ENCODE assay signal across 17 cellular contexts in the genomic region with DNA sequence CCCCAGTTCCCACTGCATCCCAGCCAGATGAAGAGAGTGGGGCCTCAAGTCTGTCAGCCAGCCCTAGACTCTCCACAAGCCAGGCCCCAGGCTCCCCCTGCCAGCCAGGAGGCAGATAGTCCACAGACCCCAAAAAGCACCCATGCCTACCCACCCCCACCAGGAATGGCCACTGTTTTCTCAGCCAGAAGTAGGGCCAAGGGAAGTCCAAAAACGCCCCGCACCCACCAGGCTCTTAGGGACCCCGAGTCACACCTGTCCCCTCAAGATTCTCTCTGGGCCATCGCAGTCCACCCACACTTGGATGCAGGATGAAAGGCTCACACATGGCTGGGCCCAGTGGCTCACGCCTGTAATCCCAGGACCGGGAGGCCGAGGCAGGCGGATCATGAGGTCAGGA.
DNase-seq lines count a peak whose midpoint lies in the region; ATAC-seq, FAIRE-seq and TF ChIP-seq lines count a peak whose summit lies in the region.
"Had no signal": no experiment of that assay in that cellular context is flagged by ENCODE, and none has a peak within 500 bp of the region (broad histone marks: within the 10 kb centered on the region; RNA-seq: fewer than 3 reads in every experiment).

No MANE protein-coding gene starts in this region.

- H2BK12ac ChIP-seq in H9 (ENCODE audit: insufficient read length, low read depth, low read length), result no peak overlapping the region

- no peak overlapping the region for H2BK5ac ChIP-seq in H9 (ENCODE audit: insufficient read length, low read length)

- peak overlapping the region; percentile 51 to 91 (median 66); a peak in 20 of 22 replicates for H3K4me2 ChIP-seq in BLaER1 treated with 17β-estradiol and CSF1 and Interleukin-3, amounts not matched to agents 10 nM and 100 nM
- H3K4me2 ChIP-seq in H9 (ENCODE audit: insufficient read depth, insufficient read length, low read length), result no peak overlapping the region

- H3K27me3 Mint-ChIP-seq in H9 (ENCODE audit: low read depth) (peaks cover 4% of the 10 kb centered on the region), Calu3 (ENCODE audit: unreplicated experiment) (peaks cover 74% of the 10 kb centered on the region)
- H3K27me3 Mint-ChIP-seq: CD4-positive, CD25-positive, alpha-beta regulatory T cell had no signal

- no peak for FAIRE-seq in kidney (lab: Jason Lieb, UNC)
- FAIRE-seq: GM12878, H54 had no signal

- CTCF ChIA-PET in Calu3 (lab: Charles Lee), result no interaction called here

- ATAC-seq in GM18520 (IDR thresholded peaks at IDR 0.05; ENCODE audit: unreplicated experiment), result no peak
- ATAC-seq: GM12878 had no signal

- H3K36me3 ChIP-seq in BLaER1 treated with 17β-estradiol and CSF1 and Interleukin-3, amounts not matched to agents 10 nM and 100 nM, result no peaks in the 10 kb centered on the region
- H3K36me3 ChIP-seq in kidney (ENCODE audit: control insufficient read depth in 1 of 2, insufficient read depth in 2 of 2, low read length in 2 of 2) (no peaks in the 10 kb centered on the region), spleen (no peaks in the 10 kb centered on the region)

- peak overlapping the region; percentile 36; the same call in 1 of the 2 replicates for H3K14ac ChIP-seq in H9 (ENCODE audit: insufficient read depth, low read length)

- H3K9me3 Mint-ChIP-seq in H9, result no peaks in the 10 kb centered on the region
- H3K9me3 Mint-ChIP-seq in Calu3 (ENCODE audit: low read depth, unreplicated experiment), result no peaks in the 10 kb centered on the region

- H3K36me3 Mint-ChIP-seq in H9 (ENCODE audit: insufficient read depth in 1 of 3, low read depth in 3 of 3), result no peaks in the 10 kb centered on the region
- H3K36me3 Mint-ChIP-seq in Calu3 (ENCODE audit: insufficient read depth, unreplicated experiment), result no peaks in the 10 kb centered on the region
- H3K36me3 Mint-ChIP-seq: CD4-positive, CD25-positive, alpha-beta regulatory T cell had no signal

- H3K79me1 ChIP-seq in H9 (ENCODE audit: insufficient read depth, low read depth, low read length, poor library complexity, severe bottlenecking), result no peaks in the 10 kb centered on the region

- H2AFZ ChIP-seq in H9 (ENCODE audit: low read length), result no peak overlapping the region

- H4K91ac ChIP-seq in H9 (ENCODE audit: insufficient read length, low read depth, low read length), result no peak overlapping the region

- H3K9me3 ChIP-seq in BLaER1 treated with 17β-estradiol and CSF1 and Interleukin-3, amounts not matched to agents 10 nM and 100 nM (replicated peaks in 1 of 11), result no peaks in the 10 kb centered on the region
- no peaks in the 10 kb centered on the region for H3K9me3 ChIP-seq in H9 (ENCODE audit: control insufficient read depth, low read depth, low read length)
- no peaks in the 10 kb centered on the region for H3K9me3 ChIP-seq in kidney (ENCODE audit: control insufficient read depth in 1 of 2, low read length in 2 of 2)
- no peaks in the 10 kb centered on the region for H3K9me3 ChIP-seq in spleen

- H3K27me3 ChIP-seq in BLaER1 treated with 17β-estradiol and CSF1 and Interleukin-3, amounts not matched to agents 10 nM and 100 nM, result peaks cover 0 to 20% (median under 1%) of the 10 kb centered on the region in 11 experiments; a peak in 11 of 22 replicates
- H3K27me3 ChIP-seq in H9 (ENCODE audit: insufficient read depth, low read length) (no peaks in the 10 kb centered on the region), spleen (replicated peaks in 1 of 7) (peaks cover 0 to 6% (median 0%) of the 10 kb centered on the region in 7 donors)

- DNase-seq in H9, result no peak
- peak; percentile 50 for DNase-seq in kidney
- DNase-seq in spleen, result peak; percentile 64
- DNase-seq in Calu3, result no peak
- DNase-seq in KBM-7, result no peak
- DNase-seq: CD4-positive, CD25-positive, alpha-beta regulatory T cell; COR-L47; NCI-H1417 treated with DMSO at 0.1 percent for 48 hours; NCI-H187 treated with DMSO at 0.1 percent for 48 hours; NCI-H2227 treated with DMSO at 0.1 percent for 48 hours; NCI-H524; NCI-H82; OCI-M1 had no signal

- no peaks in the 10 kb centered on the region for H3K23me2 ChIP-seq in H9 (ENCODE audit: insufficient read length, low read depth, low read length, poor library complexity, severe bottlenecking)

- H4K8ac ChIP-seq in H9 (replicated peaks; ENCODE audit: insufficient read length, low read depth, low read length), result no peak overlapping the region

- H3K79me2 ChIP-seq in H9 (ENCODE audit: insufficient read depth, low read length), result no peaks in the 10 kb centered on the region

- intact Hi-C loops in kidney (cut with DNase I) (no loop called here), spleen (cut with DNase I; ENCODE audit: low total_unique reads) (no loop called here), Calu3 (cut with micrococcal nuclease; ENCODE audit: unreplicated experiment) (no loop called here)

- H2BK20ac ChIP-seq in H9 (ENCODE audit: low read depth, low read length, poor library complexity, severe bottlenecking), result no peak overlapping the region

- H3K4ac ChIP-seq in H9 (ENCODE audit: low read depth, low read length), result no peak overlapping the region

- H3K23ac ChIP-seq in H9 (ENCODE audit: insufficient read length, low read depth, low read length), result no peak overlapping the region

- no peak overlapping the region for H4K5ac ChIP-seq in H9 (ENCODE audit: insufficient read length, low read depth, low read length)

- WGBS in H9 (ENCODE audit: extremely low coverage, insufficient read length, low lambda C conversion rate), result no CpG with 5 or more reads among the region's 8 CpGs
- WGBS in spleen, 5 donors, result 83 to 98% (median 95%) methylated on average over 8 of the region's 8 CpGs

- in situ Hi-C loops in KBM-7 (cut with MboI; ENCODE audit: low pct_unique_long_range_greater_than_20kb, low sequenced_read_pairs), result no loop called here

- H3K56ac ChIP-seq in H9 (ENCODE audit: insufficient read length, low read depth, low read length), result no peak overlapping the region

- no peak overlapping the region for H2AK5ac ChIP-seq in H9 (ENCODE audit: insufficient read length, low read length)

- no peak overlapping the region for H2BK15ac ChIP-seq in H9 (ENCODE audit: low read depth, low read length)

- no TSS peak for BruUV-seq in Calu3 (replicated peaks; lab: Mats Ljungman, UMichigan)

- no peak overlapping the region for H3K4me3 ChIP-seq in BLaER1 treated with 17β-estradiol and CSF1 and Interleukin-3, amounts not matched to agents 10 nM and 100 nM
- H3K4me3 ChIP-seq in kidney (ENCODE audit: low read length in 2 of 2), result no peak overlapping the region
- H3K4me3 ChIP-seq in spleen, result no peak overlapping the region
- H3K4me3 ChIP-seq: GM12878 had no signal

- no peak overlapping the region for H3K9ac ChIP-seq in BLaER1 treated with 17β-estradiol and CSF1 and Interleukin-3, amounts not matched to agents 10 nM and 100 nM
- H3K9ac ChIP-seq in H9 (ENCODE audit: extremely low read depth, insufficient read length, low read length) (no peak overlapping the region), kidney (ENCODE audit: low read length in 2 of 2) (no peak overlapping the region)

- H3K4me1 ChIP-seq in BLaER1 treated with 17β-estradiol and CSF1 and Interleukin-3, amounts not matched to agents 10 nM and 100 nM, result peaks cover 53 to 71% (median 66%) of the 10 kb centered on the region in 10 experiments
- H3K4me1 ChIP-seq in H9 (ENCODE audit: insufficient read depth, low read length) (no peaks in the 10 kb centered on the region; the same call in 1 of the 2 replicates), kidney (ENCODE audit: control insufficient read depth in 1 of 2, insufficient read depth in 1 of 2, low read depth in 1 of 2, low read length in 2 of 2) (peaks cover 0 to 2% of the 10 kb centered on the region in 2 donors), spleen (peaks cover 4 to 69% (median 31%) of the 10 kb centered on the region in 6 donors)

- H4K20me1 ChIP-seq in BLaER1 treated with 17β-estradiol and CSF1 and Interleukin-3, amounts not matched to agents 10 nM and 100 nM, result peaks cover 0 to 7% (median 2%) of the 10 kb centered on the region in 11 experiments; a peak in 6 of 22 replicates
- no peaks in the 10 kb centered on the region for H4K20me1 ChIP-seq in H9 (ENCODE audit: control insufficient read depth, insufficient read depth, insufficient read length)

- no peak overlapping the region for H2BK120ac ChIP-seq in H9 (ENCODE audit: low read depth, low read length, poor library complexity, severe bottlenecking)

- no peak for TF ChIP-seq POLR2A in spleen (IDR thresholded peaks at IDR 0.05)

- H3K4me1 Mint-ChIP-seq in H9 (peaks cover 22 to 32% of the 10 kb centered on the region in 2 experiments), Calu3 (ENCODE audit: low read depth, unreplicated experiment) (no peaks in the 10 kb centered on the region)

- peak overlapping the region in 1 of 3 experiments; percentile 94; a peak in 2 of 7 replicates for H3K27ac Mint-ChIP-seq in H9
- H3K27ac Mint-ChIP-seq in Calu3 (ENCODE audit: unreplicated experiment), result no peak overlapping the region
- H3K27ac Mint-ChIP-seq: CD4-positive, CD25-positive, alpha-beta regulatory T cell had no signal

- H3K27ac ChIP-seq in BLaER1 treated with 17β-estradiol and CSF1 and Interleukin-3, amounts not matched to agents 10 nM and 100 nM, result no peak overlapping the region
- H3K27ac ChIP-seq in H9 (ENCODE audit: insufficient read length, low read depth, low read length), result no peak overlapping the region
- no peak overlapping the region for H3K27ac ChIP-seq in kidney (ENCODE audit: low read depth in 2 of 2, low read length in 2 of 2)
- H3K27ac ChIP-seq in spleen, result no peak overlapping the region

- H3K18ac ChIP-seq in H9 (ENCODE audit: insufficient read length, low read depth, low read length), result no peak overlapping the region

- no peak overlapping the region for H3T11ph ChIP-seq in H9 (ENCODE audit: low read length)

- TF ChIP-seq CTCF in H9 (conservative IDR thresholded peaks at IDR 0.05) (no peak), kidney (IDR thresholded peaks at IDR 0.05; ENCODE audit: borderline replicate concordance, extremely low read depth, insufficient read depth) (no peak), spleen (IDR thresholded peaks at IDR 0.05 in 8 of 11, conservative IDR thresholded peaks at IDR 0.05 in 3 of 11) (no peak), Calu3 (IDR thresholded peaks at IDR 0.05; ENCODE audit: unreplicated experiment) (no peak)

- H3K4me3 Mint-ChIP-seq in H9 (no peak overlapping the region), Calu3 (ENCODE audit: low read depth, unreplicated experiment) (no peak overlapping the region)
- H3K4me3 Mint-ChIP-seq: CD4-positive, CD25-positive, alpha-beta regulatory T cell had no signal

Comparison
In these comparisons a context has a peak if more than half of its experiments do, and no peak if none do; other contexts are left out.
1. DNase-seq: peak in kidney (single experiment) and spleen (single experiment); none in H9 (single experiment), Calu3 (single experiment) and KBM-7 (single experiment).